ENCODE assay signal across 20 cellular contexts in the genomic region with DNA sequence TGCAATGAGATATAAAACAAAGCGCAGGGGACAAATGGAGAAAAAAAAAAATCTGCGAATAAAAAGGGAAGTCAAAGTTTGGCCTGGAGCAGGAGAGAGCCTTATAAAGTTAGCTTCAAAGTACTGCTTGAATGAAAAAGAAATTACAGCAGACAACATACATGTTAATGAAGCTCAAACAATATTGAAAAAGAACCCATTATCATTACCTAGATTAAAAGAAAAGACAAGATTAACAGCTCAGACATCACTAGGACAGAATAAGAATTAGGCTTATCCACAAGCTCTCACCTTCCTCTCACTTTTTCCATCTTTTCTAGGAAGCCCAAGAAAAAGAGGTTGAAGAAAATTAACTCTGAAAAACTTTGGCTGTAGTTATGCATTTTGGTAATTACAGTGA.
DNase-seq lines count a peak whose midpoint lies in the region; ATAC-seq and TF ChIP-seq lines count a peak whose summit lies in the region.
"Had no signal": no experiment of that assay in that cellular context is flagged by ENCODE, and none has a peak within 500 bp of the region (broad histone marks: within the 10 kb centered on the region; RNA-seq: fewer than 3 reads in every experiment).

No MANE protein-coding gene starts in this region.

- H3K27ac Mint-ChIP-seq in GM23338, result peak overlapping the region; percentile 47; the same call in 1 of the 2 replicates
- H3K27ac Mint-ChIP-seq in endodermal cell, result peak overlapping the region; percentile 27
- H3K27ac Mint-ChIP-seq in endothelial cell (ENCODE audit: unreplicated experiment), result no peak overlapping the region
- H3K27ac Mint-ChIP-seq in activated T-helper 1 cell treated with anti-CD3 and anti-CD28 coated beads, Interleukin-12 subunit alpha, Interleukin-12 subunit beta, Interleukin-2, Interleukin-4 antibody, amounts not matched to agents 30 ng/mL and 10 ng/mL and 1 ng/mL, durations not matched to agents 14 hours and 24 hours and 36 hours, result no peak overlapping the region
- H3K27ac Mint-ChIP-seq in stimulated activated naive B cell treated with anti-CD40 and anti-IgM and Interleukin-4, amounts not matched to agents 10 μg/mL and 1 μg/mL and 100 μg/mL, for 72 hours, result no peak overlapping the region
- H3K27ac Mint-ChIP-seq: B cell; CD4-positive, CD25-positive, alpha-beta regulatory T cell; CD8-positive, alpha-beta T cell; HFFc6 had no signal

- no peaks in the 10 kb centered on the region for H3K36me3 Mint-ChIP-seq in GM23338 (ENCODE audit: low read depth)
- H3K36me3 Mint-ChIP-seq in endodermal cell (ENCODE audit: low read depth), result peaks cover 34% of the 10 kb centered on the region
- H3K36me3 Mint-ChIP-seq in endothelial cell (ENCODE audit: low read depth, unreplicated experiment), result no peaks in the 10 kb centered on the region
- H3K36me3 Mint-ChIP-seq in activated T-helper 1 cell treated with anti-CD3 and anti-CD28 coated beads, Interleukin-12 subunit alpha, Interleukin-12 subunit beta, Interleukin-2, Interleukin-4 antibody, amounts not matched to agents 30 ng/mL and 10 ng/mL and 1 ng/mL, durations not matched to agents 14 hours and 24 hours and 36 hours (ENCODE audit: low read depth), result no peaks in the 10 kb centered on the region
- no peaks in the 10 kb centered on the region for H3K36me3 Mint-ChIP-seq in stimulated activated naive B cell treated with anti-CD40 and anti-IgM and Interleukin-4, amounts not matched to agents 10 μg/mL and 1 μg/mL and 100 μg/mL, for 72 hours
- H3K36me3 Mint-ChIP-seq: CD4-positive, CD25-positive, alpha-beta regulatory T cell; CD8-positive, alpha-beta T cell had no signal

- H3K4me3 Mint-ChIP-seq in GM23338 (no peak overlapping the region), endodermal cell (no peak overlapping the region), endothelial cell (ENCODE audit: unreplicated experiment) (no peak overlapping the region)
- no peak overlapping the region for H3K4me3 Mint-ChIP-seq in activated T-helper 1 cell treated with anti-CD3 and anti-CD28 coated beads, Interleukin-12 subunit alpha, Interleukin-12 subunit beta, Interleukin-2, Interleukin-4 antibody, amounts not matched to agents 30 ng/mL and 10 ng/mL and 1 ng/mL, durations not matched to agents 14 hours and 24 hours and 36 hours
- H3K4me3 Mint-ChIP-seq in stimulated activated naive B cell treated with anti-CD40 and anti-IgM and Interleukin-4, amounts not matched to agents 10 μg/mL and 1 μg/mL and 100 μg/mL, for 72 hours, result no peak overlapping the region
- H3K4me3 Mint-ChIP-seq: B cell; CD4-positive, CD25-positive, alpha-beta regulatory T cell; CD8-positive, alpha-beta T cell; HFFc6 had no signal

- TF ChIP-seq CTCF in GM23338 (conservative IDR thresholded peaks at IDR 0.05; ENCODE audit: low read depth in 2 of 2), result no peak
- no peak for TF ChIP-seq CTCF in endodermal cell (conservative IDR thresholded peaks at IDR 0.05)
- no peak for TF ChIP-seq CTCF in endothelial cell (IDR thresholded peaks at IDR 0.05; ENCODE audit: unreplicated experiment)

- H3K9me2 ChIP-seq in GM23338 (ENCODE audit: insufficient read depth), result no peaks in the 10 kb centered on the region

- H2AFZ ChIP-seq in GM23338, result no peak overlapping the region

- H3K4me1 ChIP-seq in GM23338 (ENCODE audit: insufficient read depth) (peaks cover 28% of the 10 kb centered on the region), HUES48 (ENCODE audit: control insufficient read depth, insufficient read depth, low read length) (peaks cover 26% of the 10 kb centered on the region), endodermal cell (ENCODE audit: control insufficient read depth, insufficient read depth, low read length) (peaks cover 3% of the 10 kb centered on the region)
- H3K4me1 ChIP-seq: BLaER1, Caco-2 had no signal

- H4K20me1 ChIP-seq in GM23338 (replicated peaks; ENCODE audit: insufficient read depth), result no peaks in the 10 kb centered on the region
- H4K20me1 ChIP-seq: BLaER1 had no signal

- H3F3A ChIP-seq in GM23338 (replicated peaks; ENCODE audit: low read depth), result no peaks in the 10 kb centered on the region

- peak overlapping the region; percentile 25 for H3K4me2 ChIP-seq in GM23338
- H3K4me2 ChIP-seq: BLaER1 had no signal

- H3K9me3 ChIP-seq in HUES48 (ENCODE audit: control insufficient read depth, insufficient read depth, low read length) (no peaks in the 10 kb centered on the region), endodermal cell (ENCODE audit: control insufficient read depth, low read length) (no peaks in the 10 kb centered on the region)
- H3K9me3 ChIP-seq: BLaER1, Caco-2 had no signal

- H3K4me1 Mint-ChIP-seq in GM23338 (peaks cover 22% of the 10 kb centered on the region), endodermal cell (peaks cover 17% of the 10 kb centered on the region), endothelial cell (ENCODE audit: unreplicated experiment) (no peaks in the 10 kb centered on the region)
- H3K4me1 Mint-ChIP-seq in activated T-helper 1 cell treated with anti-CD3 and anti-CD28 coated beads, Interleukin-12 subunit alpha, Interleukin-12 subunit beta, Interleukin-2, Interleukin-4 antibody, amounts not matched to agents 30 ng/mL and 10 ng/mL and 1 ng/mL, durations not matched to agents 14 hours and 24 hours and 36 hours (ENCODE audit: low read depth), result no peaks in the 10 kb centered on the region
- H3K4me1 Mint-ChIP-seq in stimulated activated naive B cell treated with anti-CD40 and anti-IgM and Interleukin-4, amounts not matched to agents 10 μg/mL and 1 μg/mL and 100 μg/mL, for 72 hours, result no peaks in the 10 kb centered on the region
- H3K4me1 Mint-ChIP-seq: B cell; CD4-positive, CD25-positive, alpha-beta regulatory T cell had no signal

- H3K27me3 Mint-ChIP-seq in GM23338 (ENCODE audit: insufficient read depth, low read depth, poor library complexity), result no peaks in the 10 kb centered on the region
- no peaks in the 10 kb centered on the region for H3K27me3 Mint-ChIP-seq in endodermal cell (ENCODE audit: insufficient read depth)
- no peaks in the 10 kb centered on the region for H3K27me3 Mint-ChIP-seq in endothelial cell (ENCODE audit: unreplicated experiment)
- H3K27me3 Mint-ChIP-seq in activated T-helper 1 cell treated with anti-CD3 and anti-CD28 coated beads, Interleukin-12 subunit alpha, Interleukin-12 subunit beta, Interleukin-2, Interleukin-4 antibody, amounts not matched to agents 30 ng/mL and 10 ng/mL and 1 ng/mL, durations not matched to agents 14 hours and 24 hours and 36 hours (ENCODE audit: insufficient read depth), result no peaks in the 10 kb centered on the region
- H3K27me3 Mint-ChIP-seq in stimulated activated naive B cell treated with anti-CD40 and anti-IgM and Interleukin-4, amounts not matched to agents 10 μg/mL and 1 μg/mL and 100 μg/mL, for 72 hours, result no peaks in the 10 kb centered on the region
- H3K27me3 Mint-ChIP-seq: CD4-positive, CD25-positive, alpha-beta regulatory T cell had no signal

- WGBS in endodermal cell (ENCODE audit: insufficient coverage in 1 of 2, insufficient read length in 1 of 2), 2 experiments, result 77 to 83% methylated on average over 2 of the region's 2 CpGs

- H3K27ac ChIP-seq in GM23338 (ENCODE audit: low read depth) (peak overlapping the region; percentile 15; the same call in 1 of the 2 replicates), HUES48 (ENCODE audit: low read depth, low read length) (peak overlapping the region; percentile 57), endodermal cell (ENCODE audit: low read depth, low read length) (no peak overlapping the region)
- H3K27ac ChIP-seq: 22Rv1, BLaER1, C4-2B had no signal

- intact Hi-C loops in activated T-helper 1 cell treated with anti-CD3 and anti-CD28 coated beads, Interleukin-12 subunit alpha, Interleukin-12 subunit beta, Interleukin-2, Interleukin-4 antibody, amounts not matched to agents 30 ng/mL and 10 ng/mL and 1 ng/mL, durations not matched to agents 14 hours and 24 hours and 36 hours (cut with micrococcal nuclease), result no loop called here

- no peaks in the 10 kb centered on the region for H3K9me3 Mint-ChIP-seq in GM23338
- H3K9me3 Mint-ChIP-seq in endodermal cell, result no peaks in the 10 kb centered on the region
- no peaks in the 10 kb centered on the region for H3K9me3 Mint-ChIP-seq in endothelial cell (ENCODE audit: unreplicated experiment)
- H3K9me3 Mint-ChIP-seq in activated T-helper 1 cell treated with anti-CD3 and anti-CD28 coated beads, Interleukin-12 subunit alpha, Interleukin-12 subunit beta, Interleukin-2, Interleukin-4 antibody, amounts not matched to agents 30 ng/mL and 10 ng/mL and 1 ng/mL, durations not matched to agents 14 hours and 24 hours and 36 hours, result no peaks in the 10 kb centered on the region
- H3K9me3 Mint-ChIP-seq in stimulated activated naive B cell treated with anti-CD40 and anti-IgM and Interleukin-4, amounts not matched to agents 10 μg/mL and 1 μg/mL and 100 μg/mL, for 72 hours, result no peaks in the 10 kb centered on the region
- H3K9me3 Mint-ChIP-seq: CD8-positive, alpha-beta T cell had no signal

- DNase-seq in GM23338 (ENCODE audit: low spot score) (no peak), OCI-M1 (lab: John Stamatoyannopoulos, UW) (peak; percentile 14), endodermal cell (no peak), endothelial cell (ENCODE audit: low spot score) (no peak), amygdala (lab: John Stamatoyannopoulos, UW) (no peak)
- no peak for DNase-seq in activated T-helper 1 cell treated with anti-CD3 and anti-CD28 coated beads, Interleukin-12 subunit alpha, Interleukin-12 subunit beta, Interleukin-2, Interleukin-4 antibody, amounts not matched to agents 30 ng/mL and 10 ng/mL and 1 ng/mL, durations not matched to agents 14 hours and 24 hours and 36 hours (ENCODE audit: low spot score)
- DNase-seq in stimulated activated naive B cell treated with anti-CD40 and anti-IgM and Interleukin-4, amounts not matched to agents 10 μg/mL and 1 μg/mL and 100 μg/mL, for 72 hours, result no peak
- DNase-seq: Caco-2; CD4-positive, CD25-positive, alpha-beta regulatory T cell; CD8-positive, alpha-beta T cell; DMS153; DND-41; GOT3; H7; HFFc6 had no signal

- ATAC-seq in GM23338, result peak; percentile 71
- no peak for ATAC-seq in stimulated activated naive B cell treated with anti-CD40 and anti-IgM and Interleukin-4, amounts not matched to agents 10 μg/mL and 1 μg/mL and 100 μg/mL, for 72 hours (replicated peaks)
- ATAC-seq: CD8-positive, alpha-beta T cell had no signal

- H3K79me2 ChIP-seq in GM23338 (replicated peaks; ENCODE audit: insufficient read depth), result no peaks in the 10 kb centered on the region

- H3K9ac ChIP-seq in HUES48 (ENCODE audit: low read depth, low read length) (no peak overlapping the region), endodermal cell (ENCODE audit: extremely low read depth, low read length, poor library complexity, severe bottlenecking) (no peak overlapping the region)
- H3K9ac ChIP-seq: BLaER1 had no signal

- H3K27me3 ChIP-seq in GM23338 (ENCODE audit: insufficient read depth), result no peaks in the 10 kb centered on the region
- no peaks in the 10 kb centered on the region for H3K27me3 ChIP-seq in HUES48 (ENCODE audit: control insufficient read depth, insufficient read depth, low read length)
- no peaks in the 10 kb centered on the region for H3K27me3 ChIP-seq in endodermal cell (ENCODE audit: control insufficient read depth, insufficient read depth, low read length, poor library complexity, severe bottlenecking)
- H3K27me3 ChIP-seq: BLaER1 had no signal

- 0 out of 2 replicates have a peak overlapping the region, but pooled peaks have one; percentile 8 for H3K4me3 ChIP-seq in GM23338
- peak overlapping the region; percentile 25; the same call in 1 of the 2 replicates for H3K4me3 ChIP-seq in HUES48 (ENCODE audit: low read depth, low read length)
- H3K4me3 ChIP-seq in endodermal cell (ENCODE audit: low read length), result no peak overlapping the region
- H3K4me3 ChIP-seq: BLaER1 had no signal

- H3K36me3 ChIP-seq in GM23338 (ENCODE audit: insufficient read depth), result no peaks in the 10 kb centered on the region
- no peaks in the 10 kb centered on the region for H3K36me3 ChIP-seq in HUES48 (ENCODE audit: control insufficient read depth, insufficient read depth, low read length)
- peaks cover 58% of the 10 kb centered on the region for H3K36me3 ChIP-seq in endodermal cell (ENCODE audit: control insufficient read depth, insufficient read depth, low read length)
- H3K36me3 ChIP-seq: BLaER1 had no signal

Comparison
In these comparisons a context has a peak if more than half of its experiments do, and no peak if none do; other contexts are left out.
1. H3K27ac Mint-ChIP-seq: peak in GM23338 (single experiment) and endodermal cell (single experiment); none in endothelial cell (single experiment), activated T-helper 1 cell treated with anti-CD3 and anti-CD28 coated beads, Interleukin-12 subunit alpha, Interleukin-12 subunit beta, Interleukin-2, Interleukin-4 antibody, amounts not matched to agents 30 ng/mL and 10 ng/mL and 1 ng/mL, durations not matched to agents 14 hours and 24 hours and 36 hours (single experiment) and stimulated activated naive B cell treated with anti-CD40 and anti-IgM and Interleukin-4, amounts not matched to agents 10 μg/mL and 1 μg/mL and 100 μg/mL, for 72 hours (single experiment).